Comparison of ENCODE assay signal across 34 cellular contexts in genomic region chr6:120103616-120104015, GRCh38.
"Had no signal": no experiment of that assay in that cellular context is flagged by ENCODE, and none has a peak within 500 bp of the region (broad histone marks: within the 10 kb centered on the region; RNA-seq: fewer than 3 reads in every experiment).

No MANE protein-coding gene starts in this region.

- H3K27me3 ChIP-seq: MG63 had no signal

- H3K36me3 ChIP-seq: MG63 had no signal

- H3K9me3 ChIP-seq: MG63 had no signal

- H3K4me3 ChIP-seq: MG63 had no signal

- DNase-seq: Karpas-422, Kasumi-1, MG63, MM.1S, MV-4-11, NCI-H1048, NCI-H1092, NCI-H1092 treated with DMSO at 0.1 percent for 48 hours, NCI-H1105, NCI-H1105 treated with DMSO at 0.1 percent for 48 hours, NCI-H1417, NCI-H1417 treated with DMSO at 0.1 percent for 48 hours, NCI-H1436, NCI-H1436 treated with DMSO at 0.1 percent for 48 hours, NCI-H146, NCI-H1694, NCI-H1694 treated with DMSO at 0.1 percent for 48 hours, NCI-H187, NCI-H187 treated with DMSO at 0.1 percent for 48 hours, NCI-H1930, NCI-H2029, NCI-H2029 treated with DMSO at 0.1 percent for 48 hours, NCI-H2081, NCI-H2081 treated with DMSO at 0.1 percent for 48 hours, NCI-H2107, NCI-H2171, NCI-H2171 treated with DMSO at 0.1 percent for 48 hours, NCI-H2227 treated with DMSO at 0.1 percent for 48 hours, NCI-H226, NCI-H345, NCI-H446, NCI-H446 treated with DMSO at 0.1 percent for 48 hours, NCI-H510A, NCI-H510A treated with DMSO at 0.1 percent for 48 hours had no signal
